ENCODE assay signal across 25 cellular contexts in genomic region chr1:172929006-172929405, GRCh38.
DNase-seq lines count a peak whose midpoint lies in the region; ATAC-seq and TF ChIP-seq lines count a peak whose summit lies in the region.
"Had no signal": no experiment of that assay in that cellular context is flagged by ENCODE, and none has a peak within 500 bp of the region (broad histone marks: within the 10 kb centered on the region; RNA-seq: fewer than 3 reads in every experiment).

No MANE protein-coding gene starts in this region.

- BruUV-seq in MCF 10A (replicated peaks; lab: Mats Ljungman, UMichigan): no TSS peak

- no peaks in the 10 kb centered on the region for H3K9me3 ChIP-seq in breast epithelium
- H3K9me3 ChIP-seq: gastroesophageal sphincter, lower lobe of right lung, tibial nerve had no signal

- no peaks in the 10 kb centered on the region for H3K36me3 ChIP-seq in breast epithelium
- H3K36me3 ChIP-seq: gastroesophageal sphincter, lower lobe of right lung, tibial nerve had no signal

- intact Hi-C loops in MCF 10A (cut with micrococcal nuclease): no loop called here
- intact Hi-C loops in breast epithelium (cut with DNase I; ENCODE audit: low total_unique reads): no loop called here

- no peak for TF ChIP-seq CTCF in MCF 10A (IDR thresholded peaks at IDR 0.05; ENCODE audit: unreplicated experiment)
- no peak for TF ChIP-seq CTCF in breast epithelium (IDR thresholded peaks at IDR 0.05)
- no peak for TF ChIP-seq CTCF in cardiac fibroblast (IDR thresholded peaks at IDR 0.05; ENCODE audit: low read depth, low read length)

- ATAC-seq in HG02571 (IDR thresholded peaks at IDR 0.05; ENCODE audit: unreplicated experiment) (no peak), GM19395 (IDR thresholded peaks at IDR 0.05; ENCODE audit: unreplicated experiment) (no peak)
- ATAC-seq: gastroesophageal sphincter; lower lobe of right lung; stimulated activated naive CD8-positive, alpha-beta T cell treated with anti-CD3 and anti-CD28 coated beads, Interleukin-15, amount 100 ng/mL, for 72 hours had no signal

- POLR2A ChIA-PET in MCF 10A (lab: Yijun Ruan, JAX): interaction anchor here (0.9 to 1.5 kb wide), 4 partner anchors 25 to 271 kb away, joined by 3 to 5 read pairs (median 4); no protein-coding TSS in a partner anchor

- H3K27ac Mint-ChIP-seq in MCF 10A (ENCODE audit: low read depth, unreplicated experiment): peak overlapping the region; percentile 44
- H3K27ac Mint-ChIP-seq: activated B cell treated with CpG ODN at 0.5 μM for 24 hours; activated CD4-positive, alpha-beta memory T cell treated with anti-CD3 and anti-CD28 coated beads for 36 hours; activated naive CD8-positive, alpha-beta T cell treated with anti-CD3 and anti-CD28 coated beads, Interleukin-2, amount 10 ng/mL, durations not matched to agents 7 days and 5 days; dendritic cell treated with granulocyte-macrophage colony-stimulating factor and Interleukin-4, amounts not matched to agents 40 ng/mL and 50 ng/mL, for 4 days; IgD-negative memory B cell; stimulated activated naive CD8-positive, alpha-beta T cell treated with anti-CD3 and anti-CD28 coated beads, Interleukin-15, amount 100 ng/mL, for 72 hours; T-helper 2 cell treated with Interferon-gamma antibody and Interleukin-4, amounts not matched to agents 5 μg/mL and 100 μg/mL, for 36 hours had no signal

- DNase-seq in MCF 10A (ENCODE audit: unreplicated experiment) (no peak), breast epithelium (ENCODE audit: low spot score in 2 of 2) (no peak), cardiac fibroblast (ENCODE audit: low read depth in 2 of 2) (peak; percentile 51 to 88), iris pigment epithelial cell (ENCODE audit: low read depth) (peak; percentile 85), hepatic stellate cell (ENCODE audit: low spot score) (no peak), NCI-H446 treated with DMSO at 0.1 percent for 48 hours (lab: John Stamatoyannopoulos, UW) (no peak)
- DNase-seq: activated B cell treated with CpG ODN at 0.5 μM for 24 hours; activated CD4-positive, alpha-beta memory T cell treated with anti-CD3 and anti-CD28 coated beads for 36 hours; activated effector memory CD4-positive, alpha-beta T cell treated with Interleukin-2 at 50 U/mL for 16 hours; activated naive CD8-positive, alpha-beta T cell treated with anti-CD3 and anti-CD28 coated beads, Interleukin-2, amount 10 ng/mL, durations not matched to agents 7 days and 5 days; COR-L47; lower lobe of right lung; NCI-H2081 treated with DMSO at 0.1 percent for 48 hours; NCI-H510A; nucleus accumbens; stimulated activated naive CD8-positive, alpha-beta T cell treated with anti-CD3 and anti-CD28 coated beads, Interleukin-15, amount 100 ng/mL, for 72 hours had no signal

- no peaks in the 10 kb centered on the region for H3K9me3 Mint-ChIP-seq in MCF 10A (ENCODE audit: unreplicated experiment)
- H3K9me3 Mint-ChIP-seq: activated B cell treated with CpG ODN at 0.5 μM for 24 hours; activated CD4-positive, alpha-beta memory T cell treated with anti-CD3 and anti-CD28 coated beads for 36 hours; dendritic cell treated with granulocyte-macrophage colony-stimulating factor and Interleukin-4, amounts not matched to agents 40 ng/mL and 50 ng/mL, for 4 days; IgD-negative memory B cell; T-helper 2 cell treated with Interferon-gamma antibody and Interleukin-4, amounts not matched to agents 5 μg/mL and 100 μg/mL, for 36 hours had no signal

- H3K36me3 Mint-ChIP-seq in MCF 10A (ENCODE audit: insufficient read depth, unreplicated experiment): no peaks in the 10 kb centered on the region
- H3K36me3 Mint-ChIP-seq: activated CD4-positive, alpha-beta memory T cell treated with anti-CD3 and anti-CD28 coated beads for 36 hours had no signal

- H3K27me3 Mint-ChIP-seq in MCF 10A (ENCODE audit: insufficient read depth, unreplicated experiment): no peaks in the 10 kb centered on the region
- H3K27me3 Mint-ChIP-seq: activated B cell treated with CpG ODN at 0.5 μM for 24 hours; activated CD4-positive, alpha-beta memory T cell treated with anti-CD3 and anti-CD28 coated beads for 36 hours; activated naive CD8-positive, alpha-beta T cell treated with anti-CD3 and anti-CD28 coated beads, Interleukin-2, amount 10 ng/mL, durations not matched to agents 7 days and 5 days; dendritic cell treated with granulocyte-macrophage colony-stimulating factor and Interleukin-4, amounts not matched to agents 40 ng/mL and 50 ng/mL, for 4 days; IgD-negative memory B cell; stimulated activated naive CD8-positive, alpha-beta T cell treated with anti-CD3 and anti-CD28 coated beads, Interleukin-15, amount 100 ng/mL, for 72 hours had no signal

- CTCF ChIA-PET in MCF 10A (lab: Yijun Ruan, JAX): interaction anchor here (0.6 to 1.3 kb wide), 6 partner anchors 10 to 502 kb away, joined by 3 to 4 read pairs (median 3); no protein-coding TSS in a partner anchor

- no peaks in the 10 kb centered on the region for H3K27me3 ChIP-seq in breast epithelium
- H3K27me3 ChIP-seq: gastroesophageal sphincter, tibial nerve had no signal

- no peak overlapping the region for H3K27ac ChIP-seq in breast epithelium
- H3K27ac ChIP-seq: 22Rv1, HL-60, lower lobe of right lung, tibial nerve had no signal

- H3K4me1 Mint-ChIP-seq in MCF 10A (ENCODE audit: insufficient read depth, unreplicated experiment): peaks cover 43% of the 10 kb centered on the region

- no peak overlapping the region for H3K4me3 ChIP-seq in breast epithelium
- H3K4me3 ChIP-seq in cardiac fibroblast (replicated peaks in 1 of 2; ENCODE audit: low read depth in 2 of 2, low read length in 2 of 2): no peak overlapping the region
- H3K4me3 ChIP-seq: gastroesophageal sphincter, lower lobe of right lung, tibial nerve had no signal

- H3K4me3 Mint-ChIP-seq in MCF 10A (ENCODE audit: unreplicated experiment): no peak overlapping the region
- H3K4me3 Mint-ChIP-seq: activated B cell treated with CpG ODN at 0.5 μM for 24 hours; activated CD4-positive, alpha-beta memory T cell treated with anti-CD3 and anti-CD28 coated beads for 36 hours; activated naive CD8-positive, alpha-beta T cell treated with anti-CD3 and anti-CD28 coated beads, Interleukin-2, amount 10 ng/mL, durations not matched to agents 7 days and 5 days; dendritic cell treated with granulocyte-macrophage colony-stimulating factor and Interleukin-4, amounts not matched to agents 40 ng/mL and 50 ng/mL, for 4 days; IgD-negative memory B cell; stimulated activated naive CD8-positive, alpha-beta T cell treated with anti-CD3 and anti-CD28 coated beads, Interleukin-15, amount 100 ng/mL, for 72 hours; T-helper 2 cell treated with Interferon-gamma antibody and Interleukin-4, amounts not matched to agents 5 μg/mL and 100 μg/mL, for 36 hours had no signal

- no peak for TF ChIP-seq POLR2A in breast epithelium (IDR thresholded peaks at IDR 0.05)

- no peaks in the 10 kb centered on the region for H3K4me1 ChIP-seq in breast epithelium
- H3K4me1 ChIP-seq: tibial nerve had no signal

Comparison
In these comparisons a context has a peak if more than half of its experiments do, and no peak if none do; other contexts are left out.
1. DNase-seq: peak in cardiac fibroblast (2 of 2) and iris pigment epithelial cell (single experiment); none in MCF 10A (single experiment), breast epithelium (0 of 2), hepatic stellate cell (single experiment) and NCI-H446 treated with DMSO at 0.1 percent for 48 hours (single experiment).